ENCODE assay signal across 21 cellular contexts in genomic region chr1:90236493-90236892, GRCh38.
DNase-seq lines count a peak whose midpoint lies in the region; ATAC-seq, FAIRE-seq and TF ChIP-seq lines count a peak whose summit lies in the region.
"Had no signal": no experiment of that assay in that cellular context is flagged by ENCODE, and none has a peak within 500 bp of the region (broad histone marks: within the 10 kb centered on the region; RNA-seq: fewer than 3 reads in every experiment).

No MANE protein-coding gene starts in this region.

- no peak overlapping the region for H3K27ac Mint-ChIP-seq in activated CD4-positive, alpha-beta T cell treated with anti-CD3 and anti-CD28 coated beads, Interleukin-2, amount 10 ng/mL, durations not matched to agents 24 days and 14 days
- no peak overlapping the region for H3K27ac Mint-ChIP-seq in activated T-cell treated with anti-CD3 and anti-CD28 coated beads, Interleukin-2, amount 50 U/mL, for 72 hours
- H3K27ac Mint-ChIP-seq: B cell; CD4-positive, alpha-beta T cell; CD8-positive, alpha-beta T cell had no signal

- H3K27me3 Mint-ChIP-seq in activated CD4-positive, alpha-beta T cell treated with anti-CD3 and anti-CD28 coated beads, Interleukin-2, amount 10 ng/mL, durations not matched to agents 24 days and 14 days = peaks cover 1% of the 10 kb centered on the region
- H3K27me3 Mint-ChIP-seq in activated T-cell treated with anti-CD3 and anti-CD28 coated beads, Interleukin-2, amount 50 U/mL, for 72 hours (ENCODE audit: low read depth) = no peaks in the 10 kb centered on the region
- H3K27me3 Mint-ChIP-seq: B cell had no signal

- no peak for ATAC-seq in activated T-cell treated with anti-CD3 and anti-CD28 coated beads, Interleukin-2, amount 50 U/mL, for 72 hours (replicated peaks in 1 of 2)
- ATAC-seq: A549; CD8-positive, alpha-beta T cell; GM12878 had no signal

- H3K27me3 ChIP-seq in bronchial epithelial cell (ENCODE audit: control insufficient read depth, insufficient read depth, low read length) = no peaks in the 10 kb centered on the region
- H3K27me3 ChIP-seq: BLaER1 treated with 17β-estradiol and CSF1 and Interleukin-3, amounts not matched to agents 10 nM and 100 nM had no signal

- no peak overlapping the region for H3K4me3 Mint-ChIP-seq in activated CD4-positive, alpha-beta T cell treated with anti-CD3 and anti-CD28 coated beads, Interleukin-2, amount 10 ng/mL, durations not matched to agents 24 days and 14 days
- no peak overlapping the region for H3K4me3 Mint-ChIP-seq in activated T-cell treated with anti-CD3 and anti-CD28 coated beads, Interleukin-2, amount 50 U/mL, for 72 hours
- H3K4me3 Mint-ChIP-seq: B cell; CD4-positive, alpha-beta T cell; CD8-positive, alpha-beta T cell had no signal

- no peak for TF ChIP-seq CTCF in bronchial epithelial cell (IDR thresholded peaks at IDR 0.05; ENCODE audit: insufficient read depth, low read length, severe bottlenecking)

- no peaks in the 10 kb centered on the region for H3K36me3 ChIP-seq in bronchial epithelial cell (ENCODE audit: control insufficient read depth, insufficient read depth, low read length)
- H3K36me3 ChIP-seq: BLaER1 treated with 17β-estradiol and CSF1 and Interleukin-3, amounts not matched to agents 10 nM and 100 nM had no signal

- H3K36me3 Mint-ChIP-seq in activated CD4-positive, alpha-beta T cell treated with anti-CD3 and anti-CD28 coated beads, Interleukin-2, amount 10 ng/mL, durations not matched to agents 24 days and 14 days (ENCODE audit: low read depth) = no peaks in the 10 kb centered on the region
- H3K36me3 Mint-ChIP-seq in activated T-cell treated with anti-CD3 and anti-CD28 coated beads, Interleukin-2, amount 50 U/mL, for 72 hours (ENCODE audit: insufficient read depth in 2 of 2) = no peaks in the 10 kb centered on the region
- H3K36me3 Mint-ChIP-seq: CD8-positive, alpha-beta T cell had no signal

- peak; percentile 60 for FAIRE-seq in bronchial epithelial cell (lab: Jason Lieb, UNC)
- FAIRE-seq: A549, D721Med, GM12878, GM12892, GM18507 had no signal

- H3K4me3 ChIP-seq in bronchial epithelial cell (ENCODE audit: low read depth, low read length) = no peak overlapping the region
- H3K4me3 ChIP-seq: A549; BLaER1 treated with 17β-estradiol and CSF1 and Interleukin-3, amounts not matched to agents 10 nM and 100 nM; GM12878 had no signal

- no peaks in the 10 kb centered on the region for H3K9me3 Mint-ChIP-seq in activated CD4-positive, alpha-beta T cell treated with anti-CD3 and anti-CD28 coated beads, Interleukin-2, amount 10 ng/mL, durations not matched to agents 24 days and 14 days
- H3K9me3 Mint-ChIP-seq in activated T-cell treated with anti-CD3 and anti-CD28 coated beads, Interleukin-2, amount 50 U/mL, for 72 hours = peaks cover 2 to 8% of the 10 kb centered on the region in 2 donors
- H3K9me3 Mint-ChIP-seq: CD4-positive, alpha-beta T cell had no signal

- intact Hi-C loops in activated CD4-positive, alpha-beta T cell treated with anti-CD3 and anti-CD28 coated beads, Interleukin-2, amount 10 ng/mL, durations not matched to agents 24 days and 14 days (cut with micrococcal nuclease) = no loop called here

- no peaks in the 10 kb centered on the region for H3K4me1 Mint-ChIP-seq in activated CD4-positive, alpha-beta T cell treated with anti-CD3 and anti-CD28 coated beads, Interleukin-2, amount 10 ng/mL, durations not matched to agents 24 days and 14 days
- no peaks in the 10 kb centered on the region for H3K4me1 Mint-ChIP-seq in activated T-cell treated with anti-CD3 and anti-CD28 coated beads, Interleukin-2, amount 50 U/mL, for 72 hours (ENCODE audit: low read depth)
- H3K4me1 Mint-ChIP-seq: B cell had no signal

- peak; percentile 40 for DNase-seq in activated CD4-positive, alpha-beta T cell treated with anti-CD3 and anti-CD28 coated beads, Interleukin-2, amount 10 ng/mL, durations not matched to agents 24 days and 14 days
- no peak for DNase-seq in activated CD4-positive, alpha-beta T cell treated with anti-CD3 and anti-CD28 coated beads for 48 hours
- DNase-seq in bronchial epithelial cell (ENCODE audit: low read depth) = no peak
- DNase-seq in activated T-cell treated with anti-CD3 and anti-CD28 coated beads, Interleukin-2, amount 50 U/mL, for 72 hours = no peak
- no peak for DNase-seq in ureter (ENCODE audit: low spot score)
- DNase-seq: AML-193; Caco-2; Calu3; CD4-positive, alpha-beta T cell; CD8-positive, alpha-beta T cell; DMS79; DND-41; EL; GDM1 had no signal
